8 cellular contexts compared by ENCODE assay signal in genomic region chr1:93846929-93847810, GRCh38. TPM values are rescaled to one million over a fixed set of nuclear protein-coding genes. Genes with fewer than 3 reads are reported as not detected.
DNase-seq lines count a peak whose midpoint lies in the region; ATAC-seq and TF ChIP-seq lines count a peak whose summit lies in the region.

No MANE protein-coding gene starts in this region.

- TF ChIP-seq CTCF in chondrocyte (IDR thresholded peaks at IDR 0.05) = peak; percentile 31

- peak overlapping the region; percentile 98 for H3K27ac Mint-ChIP-seq in chondrocyte (ENCODE audit: unreplicated experiment)

- peaks cover 36% of the 10 kb centered on the region for H3K4me1 Mint-ChIP-seq in chondrocyte (ENCODE audit: low read depth)

- no peaks in the 10 kb centered on the region for H3K27me3 Mint-ChIP-seq in chondrocyte (ENCODE audit: low read depth)

- DNase-seq in AML-193 (lab: John Stamatoyannopoulos, UW) (peak; percentile 62 to 80), NCI-H446 (lab: John Stamatoyannopoulos, UW) (peak; percentile 88 to 93), chondrocyte (ENCODE audit: low spot score) (peak; percentile 94), kidney glomerular epithelial cell (lab: John Stamatoyannopoulos, UW) (peak; percentile 87)
- peak; percentile 85 for DNase-seq in activated CD4-positive, alpha-beta T cell treated with anti-CD3 and anti-CD28 coated beads for 1 hour
- peak; percentile 76 to 79 for DNase-seq in stimulated activated CD4-positive, alpha-beta T cell treated with anti-CD3 and anti-CD28 coated beads, Interleukin-15, amount 100 ng/mL, for 48 hours (ENCODE audit: low read depth in 2 of 2)

- ATAC-seq in GM19043 (IDR thresholded peaks at IDR 0.05; ENCODE audit: low read depth, unreplicated experiment) (peak; percentile 53), HG03378 (IDR thresholded peaks at IDR 0.05; ENCODE audit: unreplicated experiment) (peak; percentile 79)

- H3K9me3 Mint-ChIP-seq in chondrocyte (ENCODE audit: low read depth) = peaks cover 7% of the 10 kb centered on the region

- peaks cover 5% of the 10 kb centered on the region for H3K36me3 Mint-ChIP-seq in chondrocyte (ENCODE audit: low read depth)

- peak overlapping the region; percentile 96 for H3K4me3 Mint-ChIP-seq in chondrocyte (ENCODE audit: unreplicated experiment)

RNA-seq across cellular contexts. Expression of gene DNTTIP2, which starts 31.8 kb away (rescaled TPM):
- total RNA-seq in chondrocyte = 38.8 to 45.7 TPM (median 39.1 TPM) in 3 replicates

Comparison
In these comparisons a context has a peak if more than half of its experiments do, and no peak if none do; other contexts are left out.
1. Peak in every context shown above with its lines: DNase-seq and ATAC-seq.